In the genomic region with DNA sequence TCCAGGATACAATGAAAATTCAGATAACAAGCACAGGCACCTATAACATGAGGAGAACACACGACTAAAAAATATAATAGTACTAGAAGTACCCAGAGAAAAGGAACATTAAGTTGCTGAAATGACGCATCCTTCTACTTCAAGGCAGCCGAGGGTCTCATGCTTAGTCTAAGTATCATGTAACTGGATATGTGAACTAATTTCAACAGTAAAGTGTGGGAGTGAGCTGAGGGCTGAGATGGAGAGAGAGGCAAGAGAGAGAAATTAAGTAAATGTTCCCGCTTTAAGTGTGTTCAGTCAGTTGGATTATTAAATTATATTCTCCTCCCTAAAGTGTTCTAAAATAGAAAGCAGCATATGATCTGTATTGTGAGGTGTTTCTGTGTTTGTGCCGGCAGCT, we compare ENCODE assay signal across 13 cellular contexts.
"Had no signal": no experiment of that assay in that cellular context is flagged by ENCODE, and none has a peak within 500 bp of the region (broad histone marks: within the 10 kb centered on the region; RNA-seq: fewer than 3 reads in every experiment).

No MANE protein-coding gene starts in this region.

- H3K9me3 Mint-ChIP-seq: naive B cell had no signal

- ATAC-seq: pancreas had no signal

- H3K27ac ChIP-seq: coronary artery, esophagus muscularis mucosa, left ventricle myocardium inferior, pancreas, sigmoid colon had no signal

- H3K36me3 Mint-ChIP-seq: naive B cell had no signal

- H3K4me3 ChIP-seq: coronary artery, esophagus muscularis mucosa, left ventricle myocardium inferior, pancreas, sigmoid colon, spleen had no signal

- H3K27me3 ChIP-seq: pancreas, sigmoid colon, spleen had no signal

- H3K27me3 Mint-ChIP-seq: naive B cell had no signal

- H3K4me1 Mint-ChIP-seq: naive B cell had no signal

- H3K9me3 ChIP-seq: esophagus muscularis mucosa, left ventricle myocardium inferior, pancreas, sigmoid colon, spleen had no signal

- H3K4me3 Mint-ChIP-seq: naive B cell had no signal

- H3K27ac Mint-ChIP-seq: naive B cell had no signal

- H3K4me1 ChIP-seq: esophagus muscularis mucosa, left ventricle myocardium inferior, pancreas, sigmoid colon, spleen had no signal

- H3K36me3 ChIP-seq: esophagus muscularis mucosa, left ventricle myocardium inferior, pancreas, sigmoid colon, spleen had no signal

- DNase-seq: activated CD4-positive, CD25-positive, alpha-beta regulatory T cell treated with anti-CD3 and anti-CD28 coated beads, Interleukin-2, amount 50 U/mL, for 72 hours; activated naive CD4-positive, alpha-beta T cell; amniotic stem cell; central memory CD4-positive, alpha-beta T cell; hippocampal formation; left ventricle myocardium inferior; naive B cell; pancreas; SIG-M5; sigmoid colon; spleen had no signal
